ENCODE assay signal across 2 cellular contexts in the genomic region with DNA sequence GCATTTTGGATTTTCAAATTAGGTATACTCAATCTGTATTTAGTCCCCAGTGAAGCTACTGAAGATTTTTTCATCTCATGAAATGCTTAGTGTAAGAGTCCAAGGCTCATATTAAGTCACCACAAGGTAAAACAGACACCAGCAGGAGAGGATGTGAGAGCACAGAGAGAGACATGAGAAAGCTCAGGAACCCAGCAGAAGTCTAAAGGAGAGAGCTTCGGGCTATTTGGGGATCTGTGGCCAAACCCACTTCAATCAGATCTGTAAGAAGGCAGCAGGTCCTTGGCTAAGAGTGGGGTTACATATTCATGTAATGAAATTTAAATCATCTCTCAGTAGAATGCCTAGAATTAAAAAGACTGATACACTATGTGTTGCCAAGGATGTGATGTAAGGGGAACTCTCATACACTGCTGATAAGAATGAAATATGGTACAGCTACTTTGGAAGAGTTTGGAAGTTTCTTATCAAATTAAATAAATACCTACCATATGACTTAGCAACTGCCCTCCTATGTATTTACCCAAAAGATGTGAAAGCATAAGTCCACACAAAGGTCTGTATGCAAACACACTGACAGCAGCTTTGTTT.
A peak's percentile ranks its signal among the peaks of the same experiment; 100 is the strongest.
TF ChIP-seq lines count a peak whose summit lies in the region.

No MANE protein-coding gene starts in this region.

TF ChIP-seq in SK-N-SH treated with all-trans-retinoic acid at 6 μM for 48 hours, 23 proteins besides CTCF, POLR2A, EP300 and RAD21:
- TF ChIP-seq, protein P1, sequence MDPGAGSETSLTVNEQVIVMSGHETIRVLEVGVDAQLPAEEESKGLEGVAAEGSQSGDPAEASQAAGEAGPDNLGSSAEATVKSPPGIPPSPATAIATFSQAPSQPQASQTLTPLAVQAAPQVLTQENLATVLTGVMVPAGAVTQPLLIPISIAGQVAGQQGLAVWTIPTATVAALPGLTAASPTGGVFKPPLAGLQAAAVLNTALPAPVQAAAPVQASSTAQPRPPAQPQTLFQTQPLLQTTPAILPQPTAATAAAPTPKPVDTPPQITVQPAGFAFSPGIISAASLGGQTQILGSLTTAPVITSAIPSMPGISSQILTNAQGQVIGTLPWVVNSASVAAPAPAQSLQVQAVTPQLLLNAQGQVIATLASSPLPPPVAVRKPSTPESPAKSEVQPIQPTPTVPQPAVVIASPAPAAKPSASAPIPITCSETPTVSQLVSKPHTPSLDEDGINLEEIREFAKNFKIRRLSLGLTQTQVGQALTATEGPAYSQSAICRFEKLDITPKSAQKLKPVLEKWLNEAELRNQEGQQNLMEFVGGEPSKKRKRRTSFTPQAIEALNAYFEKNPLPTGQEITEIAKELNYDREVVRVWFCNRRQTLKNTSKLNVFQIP (CRISPR knock-in tag; IDR thresholded peaks at IDR 0.05; ENCODE audit: borderline replicate concordance, low read depth) = no peak
- TF ChIP-seq, protein P2, sequence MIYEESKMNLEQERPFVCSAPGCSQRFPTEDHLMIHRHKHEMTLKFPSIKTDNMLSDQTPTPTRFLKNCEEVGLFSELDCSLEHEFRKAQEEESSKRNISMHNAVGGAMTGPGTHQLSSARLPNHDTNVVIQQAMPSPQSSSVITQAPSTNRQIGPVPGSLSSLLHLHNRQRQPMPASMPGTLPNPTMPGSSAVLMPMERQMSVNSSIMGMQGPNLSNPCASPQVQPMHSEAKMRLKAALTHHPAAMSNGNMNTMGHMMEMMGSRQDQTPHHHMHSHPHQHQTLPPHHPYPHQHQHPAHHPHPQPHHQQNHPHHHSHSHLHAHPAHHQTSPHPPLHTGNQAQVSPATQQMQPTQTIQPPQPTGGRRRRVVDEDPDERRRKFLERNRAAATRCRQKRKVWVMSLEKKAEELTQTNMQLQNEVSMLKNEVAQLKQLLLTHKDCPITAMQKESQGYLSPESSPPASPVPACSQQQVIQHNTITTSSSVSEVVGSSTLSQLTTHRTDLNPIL (CRISPR knock-in tag; IDR thresholded peaks at IDR 0.05; ENCODE audit: low read depth) = peak; percentile 71
- peak; percentile 86 for TF ChIP-seq ISL1 (CRISPR knock-in tag; IDR thresholded peaks at IDR 0.05)

TF ChIP-seq in SK-N-SH, 30 proteins besides CTCF, POLR2A, EP300 and RAD21 (continued from another document):
- no peak for TF ChIP-seq IRF3 (IDR thresholded peaks at IDR 0.05; ENCODE audit: low read depth, low read length)
- TF ChIP-seq FOXM1 (IDR thresholded peaks at IDR 0.05; ENCODE audit: low read depth) = no peak
